ENCODE assay signal across 8 cellular contexts in the genomic region with DNA sequence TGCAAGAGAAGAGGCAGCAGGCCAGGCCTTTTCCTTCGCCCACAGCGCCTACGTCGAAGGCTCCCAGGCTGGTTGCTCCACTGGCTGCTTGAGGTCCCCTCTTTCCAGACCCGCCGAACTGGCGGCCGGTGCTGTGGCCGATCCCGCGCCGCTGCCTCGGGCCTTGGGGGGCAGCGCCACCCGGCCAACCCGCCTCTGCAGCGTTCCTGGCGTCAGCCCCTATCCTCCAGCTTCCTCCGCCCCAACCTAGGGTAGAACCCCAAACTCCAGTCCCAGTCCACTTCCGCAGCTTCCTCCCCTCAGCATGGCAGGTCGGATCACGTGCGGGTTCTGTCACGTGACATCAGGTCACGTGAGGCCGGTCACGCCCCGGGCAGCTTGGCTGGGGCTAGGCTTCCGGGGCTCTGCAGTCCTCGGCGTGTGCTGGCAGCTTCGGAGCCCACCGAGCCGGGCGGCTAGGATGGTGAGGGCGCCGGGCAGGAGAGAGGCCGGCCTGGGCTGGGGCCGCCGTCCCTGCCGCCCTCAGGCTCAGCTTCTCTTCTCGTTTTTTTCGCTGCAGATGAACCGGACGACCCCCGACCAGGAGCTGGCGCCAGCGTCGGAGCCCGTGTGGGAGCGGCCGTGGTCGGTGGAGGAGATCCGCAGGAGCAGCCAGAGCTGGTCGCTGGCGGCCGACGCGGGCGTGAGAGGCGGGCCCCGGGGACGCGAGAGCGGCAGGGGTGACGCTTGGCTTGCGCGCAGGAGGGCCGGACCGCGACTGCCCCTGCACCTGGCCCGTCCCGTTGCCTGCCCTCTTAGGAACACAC. TPM values are rescaled to one million over a fixed set of nuclear protein-coding genes. Genes with fewer than 3 reads are reported as not detected.
DNase-seq lines count a peak whose midpoint lies in the region; ATAC-seq and TF ChIP-seq lines count a peak whose summit lies in the region.
"Not testable (repeated sequence)": the region's sequence is repeated elsewhere in the genome, so short reads cannot be mapped to it uniquely, and the experiment has no call there.

A gene with protein sequence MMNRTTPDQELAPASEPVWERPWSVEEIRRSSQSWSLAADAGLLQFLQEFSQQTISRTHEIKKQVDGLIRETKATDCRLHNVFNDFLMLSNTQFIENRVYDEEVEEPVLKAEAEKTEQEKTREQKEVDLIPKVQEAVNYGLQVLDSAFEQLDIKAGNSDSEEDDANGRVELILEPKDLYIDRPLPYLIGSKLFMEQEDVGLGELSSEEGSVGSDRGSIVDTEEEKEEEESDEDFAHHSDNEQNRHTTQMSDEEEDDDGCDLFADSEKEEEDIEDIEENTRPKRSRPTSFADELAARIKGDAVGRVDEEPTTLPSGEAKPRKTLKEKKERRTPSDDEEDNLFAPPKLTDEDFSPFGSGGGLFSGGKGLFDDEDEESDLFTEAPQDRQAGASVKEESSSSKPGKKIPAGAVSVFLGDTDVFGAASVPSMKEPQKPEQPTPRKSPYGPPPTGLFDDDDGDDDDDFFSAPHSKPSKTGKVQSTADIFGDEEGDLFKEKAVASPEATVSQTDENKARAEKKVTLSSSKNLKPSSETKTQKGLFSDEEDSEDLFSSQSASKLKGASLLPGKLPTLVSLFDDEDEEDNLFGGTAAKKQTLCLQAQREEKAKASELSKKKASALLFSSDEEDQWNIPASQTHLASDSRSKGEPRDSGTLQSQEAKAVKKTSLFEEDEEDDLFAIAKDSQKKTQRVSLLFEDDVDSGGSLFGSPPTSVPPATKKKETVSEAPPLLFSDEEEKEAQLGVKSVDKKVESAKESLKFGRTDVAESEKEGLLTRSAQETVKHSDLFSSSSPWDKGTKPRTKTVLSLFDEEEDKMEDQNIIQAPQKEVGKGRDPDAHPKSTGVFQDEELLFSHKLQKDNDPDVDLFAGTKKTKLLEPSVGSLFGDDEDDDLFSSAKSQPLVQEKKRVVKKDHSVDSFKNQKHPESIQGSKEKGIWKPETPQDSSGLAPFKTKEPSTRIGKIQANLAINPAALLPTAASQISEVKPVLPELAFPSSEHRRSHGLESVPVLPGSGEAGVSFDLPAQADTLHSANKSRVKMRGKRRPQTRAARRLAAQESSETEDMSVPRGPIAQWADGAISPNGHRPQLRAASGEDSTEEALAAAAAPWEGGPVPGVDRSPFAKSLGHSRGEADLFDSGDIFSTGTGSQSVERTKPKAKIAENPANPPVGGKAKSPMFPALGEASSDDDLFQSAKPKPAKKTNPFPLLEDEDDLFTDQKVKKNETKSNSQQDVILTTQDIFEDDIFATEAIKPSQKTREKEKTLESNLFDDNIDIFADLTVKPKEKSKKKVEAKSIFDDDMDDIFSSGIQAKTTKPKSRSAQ (N-terminal part only) (plus strand): TSS at position 409 of the 806 bp plus-strand sequence. CDS start 52 bp downstream, at position 461.

- DNase-seq in DMS 273 treated with DMSO at 0.1 percent for 48 hours (lab: John Stamatoyannopoulos, UW) (peak; percentile 17), HuH-7.5 (ENCODE audit: low spot score) (peak; percentile 16), PC-3 (peak; percentile 98), activated T-cell treated with anti-CD3 and anti-CD28 coated beads for 48 hours (ENCODE audit: low read depth) (peak; percentile 90), erythroblast (lab: John Stamatoyannopoulos, UW) (peak; percentile 96 to 97), mucosa of gallbladder (ENCODE audit: low spot score) (peak; percentile 93)
- peak; percentile 74 for DNase-seq in stimulated activated CD8-positive, alpha-beta memory T cell treated with anti-CD3 and anti-CD28 coated beads, Interleukin-4, amount 100 ng/mL, for 24 hours (ENCODE audit: low read depth)

- intact Hi-C loops in PC-3 (cut with micrococcal nuclease): not testable (repeated sequence)

- H3K4me1 ChIP-seq in PC-3 (ENCODE audit: insufficient read depth, low read length): not testable (repeated sequence)

- TF ChIP-seq CTCF in PC-3 (conservative IDR thresholded peaks at IDR 0.05; ENCODE audit: low read depth, low read length): not testable (repeated sequence)

- not testable (repeated sequence) for BruUV-seq in PC-3 (replicated peaks; lab: Mats Ljungman, UMichigan)

- H3F3A ChIP-seq in PC-3 (ENCODE audit: low read length, unreplicated experiment): not testable (repeated sequence)

- not testable (repeated sequence) for H3K9me3 ChIP-seq in PC-3 (ENCODE audit: low read length)

- peak within 1 kb of the TSS; percentile 79 for H3K4me2 ChIP-seq in PC-3 (ENCODE audit: low read length)

- not testable (repeated sequence) for H3K79me2 ChIP-seq in PC-3 (ENCODE audit: low read length)

- CTCF ChIA-PET in PC-3 (lab: Charles Lee): not testable (repeated sequence)

- H3K27me3 ChIP-seq in PC-3 (ENCODE audit: low read length): not testable (repeated sequence)

- H2AFZ ChIP-seq in PC-3 (ENCODE audit: low read length): peak within 1 kb of the TSS; percentile 84

- ATAC-seq in GM21528 (IDR thresholded peaks at IDR 0.05; ENCODE audit: low FRiP score, unreplicated experiment) (peak; percentile 93), PC-3 (peak; percentile 85)

- H3K27ac ChIP-seq in PC-3 (ENCODE audit: low read length): 0 out of 2 replicates have a peak within 1 kb of the TSS, but pooled peaks have one; percentile 3

- H3K4me3 ChIP-seq in PC-3 (ENCODE audit: low read length): peak within 1 kb of the TSS; percentile 70

- peak; percentile 61 for TF ChIP-seq POLR2A in erythroblast (IDR thresholded peaks at IDR 0.05; ENCODE audit: low read length)

- H4K20me1 ChIP-seq in PC-3 (ENCODE audit: low read length): not testable (repeated sequence)

- not testable (repeated sequence) for H3K9me2 ChIP-seq in PC-3 (replicated peaks; ENCODE audit: low read length)

- H3K36me3 ChIP-seq in PC-3 (ENCODE audit: low read depth, low read length): not testable (repeated sequence)

- POLR2A ChIA-PET in PC-3 (lab: Charles Lee; ENCODE audit: unreplicated experiment): not testable (repeated sequence)

- H3K9ac ChIP-seq in PC-3 (ENCODE audit: low read length): peak within 1 kb of the TSS; percentile 73

RNA-seq across cellular contexts. Expression of the gene that starts here (rescaled TPM):
- total RNA-seq in PC-3 (2014; rRNA removed): 57.9 and 67.6 TPM in 2 replicates
- total RNA-seq in mucosa of gallbladder: 38.8 TPM

Comparison
In these comparisons a context has a peak if more than half of its experiments do, and no peak if none do; other contexts are left out.
1. Peak in every context shown above with its lines: DNase-seq, ATAC-seq, H3K4me3 ChIP-seq and H3K27ac ChIP-seq.
2. DNase-seq: peak in every context shown above with its lines; median percentile 98 in PC-3; 96 in erythroblast; 93 in mucosa of gallbladder; 90 in activated T-cell treated with anti-CD3 and anti-CD28 coated beads for 48 hours; 74 in stimulated activated CD8-positive, alpha-beta memory T cell treated with anti-CD3 and anti-CD28 coated beads, Interleukin-4, amount 100 ng/mL, for 24 hours; 17 in DMS 273 treated with DMSO at 0.1 percent for 48 hours; 16 in HuH-7.5.